In genomic region chr14:73467377-73467776, GRCh38 we compare ENCODE assay signal across 12 cellular contexts. TPM values are rescaled to one million over a fixed set of nuclear protein-coding genes. Genes with fewer than 3 reads are reported as not detected.
A peak's percentile ranks its signal among the peaks of the same experiment; 100 is the strongest.
DNase-seq lines count a peak whose midpoint lies in the region; ATAC-seq and TF ChIP-seq lines count a peak whose summit lies in the region.
"Had no signal": no experiment of that assay in that cellular context is flagged by ENCODE, and none has a peak within 500 bp of the region (broad histone marks: within the 10 kb centered on the region; RNA-seq: fewer than 3 reads in every experiment).

No MANE protein-coding gene starts in this region.

- H3K36me3 Mint-ChIP-seq in MCF 10A (ENCODE audit: insufficient read depth, unreplicated experiment): no peaks in the 10 kb centered on the region
- no peaks in the 10 kb centered on the region for H3K36me3 Mint-ChIP-seq in activated T-cell treated with anti-CD3 and anti-CD28 coated beads, Interleukin-2, amount 50 U/mL, for 24 hours (ENCODE audit: low read depth)
- H3K36me3 Mint-ChIP-seq in stimulated activated effector memory CD8-positive, alpha-beta T cell treated with anti-CD3 and anti-CD28 coated beads, Interleukin-12 subunit alpha, Interleukin-12 subunit beta, amount 100 ng/mL, for 72 hours: peaks cover 5% of the 10 kb centered on the region

- no peaks in the 10 kb centered on the region for H3K79me2 ChIP-seq in mammary epithelial cell (ENCODE audit: insufficient read depth, low read length)

- H3K4me1 ChIP-seq in mammary epithelial cell (ENCODE audit: insufficient read depth, low read length) (peaks cover 27% of the 10 kb centered on the region), lower lobe of right lung (peaks cover 61% of the 10 kb centered on the region), suprapubic skin (peaks cover 17% of the 10 kb centered on the region)

- no peak overlapping the region for H2AFZ ChIP-seq in mammary epithelial cell (ENCODE audit: low read depth, low read length)

- intact Hi-C loops in MCF 10A (cut with micrococcal nuclease): no loop called here
- intact Hi-C loops in mammary epithelial cell (cut with micrococcal nuclease): no loop called here
- intact Hi-C loops in lower lobe of right lung (cut with DNase I): loop anchor here (10.0 kb wide), 1 partner anchor 173 kb away; no protein-coding TSS in a partner anchor

- H3K27ac Mint-ChIP-seq in MCF 10A (ENCODE audit: low read depth, unreplicated experiment): no peak overlapping the region
- H3K27ac Mint-ChIP-seq in activated T-cell treated with anti-CD3 and anti-CD28 coated beads, Interleukin-2, amount 50 U/mL, for 24 hours: peak overlapping the region; percentile 94
- peak overlapping the region; percentile 93 for H3K27ac Mint-ChIP-seq in stimulated activated effector memory CD8-positive, alpha-beta T cell treated with anti-CD3 and anti-CD28 coated beads, Interleukin-12 subunit alpha, Interleukin-12 subunit beta, amount 100 ng/mL, for 72 hours
- H3K27ac Mint-ChIP-seq: progenitor cell of endocrine pancreas had no signal

- H3K4me3 Mint-ChIP-seq in MCF 10A (ENCODE audit: unreplicated experiment): no peak overlapping the region
- peak overlapping the region; percentile 65 for H3K4me3 Mint-ChIP-seq in activated T-cell treated with anti-CD3 and anti-CD28 coated beads, Interleukin-2, amount 50 U/mL, for 24 hours
- peak overlapping the region; percentile 57 for H3K4me3 Mint-ChIP-seq in stimulated activated effector memory CD8-positive, alpha-beta T cell treated with anti-CD3 and anti-CD28 coated beads, Interleukin-12 subunit alpha, Interleukin-12 subunit beta, amount 100 ng/mL, for 72 hours

- WGBS in mammary epithelial cell (ENCODE audit: low coverage, missing lambda C conversion rate): 92% methylated on average over 5 of the region's 5 CpGs
- WGBS in suprapubic skin: 67% methylated on average over 5 of the region's 5 CpGs

- DNase-seq in MCF 10A (ENCODE audit: unreplicated experiment): peak; percentile 45
- no peak for DNase-seq in mammary epithelial cell
- peak; percentile 78 for DNase-seq in activated T-cell treated with anti-CD3 and anti-CD28 coated beads, Interleukin-2, amount 50 U/mL, for 24 hours
- peak; percentile 64 for DNase-seq in lower lobe of right lung
- peak; percentile 41 to 70 for DNase-seq in stimulated activated effector memory CD8-positive, alpha-beta T cell treated with anti-CD3 and anti-CD28 coated beads, Interleukin-12 subunit alpha, Interleukin-12 subunit beta, amount 100 ng/mL, for 72 hours (ENCODE audit: low spot score in 2 of 2)
- DNase-seq in suprapubic skin (ENCODE audit: low spot score in 2 of 2): no peak
- DNase-seq: ACHN, NCI-H1048, Peyer's patch had no signal

- no peak overlapping the region for H3K9ac ChIP-seq in mammary epithelial cell (ENCODE audit: insufficient read depth, low read length)

- H3K4me1 Mint-ChIP-seq in MCF 10A (ENCODE audit: insufficient read depth, unreplicated experiment): peaks cover 13% of the 10 kb centered on the region
- H3K4me1 Mint-ChIP-seq in activated T-cell treated with anti-CD3 and anti-CD28 coated beads, Interleukin-2, amount 50 U/mL, for 24 hours (ENCODE audit: low read depth): peaks cover 60% of the 10 kb centered on the region
- H3K4me1 Mint-ChIP-seq in stimulated activated effector memory CD8-positive, alpha-beta T cell treated with anti-CD3 and anti-CD28 coated beads, Interleukin-12 subunit alpha, Interleukin-12 subunit beta, amount 100 ng/mL, for 72 hours: peaks cover 52% of the 10 kb centered on the region

- H3K4me2 ChIP-seq in mammary epithelial cell (ENCODE audit: insufficient read depth, low read depth, low read length): no peak overlapping the region

- no peaks in the 10 kb centered on the region for H3K27me3 ChIP-seq in mammary epithelial cell (ENCODE audit: insufficient read depth, low read length)
- H3K27me3 ChIP-seq in lower lobe of right lung (ENCODE audit: low read depth): no peaks in the 10 kb centered on the region
- no peaks in the 10 kb centered on the region for H3K27me3 ChIP-seq in suprapubic skin
- H3K27me3 ChIP-seq: Peyer's patch had no signal

- POLR2A ChIA-PET in MCF 10A (lab: Yijun Ruan, JAX): interaction anchor here (0.6 to 1.0 kb wide), 3 partner anchors 149 to 198 kb away, joined by 3 read pairs; no protein-coding TSS in a partner anchor

- H3K9me3 ChIP-seq in mammary epithelial cell (replicated peaks; ENCODE audit: insufficient read depth, low read length): no peaks in the 10 kb centered on the region
- H3K9me3 ChIP-seq in lower lobe of right lung: no peaks in the 10 kb centered on the region
- no peaks in the 10 kb centered on the region for H3K9me3 ChIP-seq in suprapubic skin
- H3K9me3 ChIP-seq: Peyer's patch had no signal

- BruUV-seq in MCF 10A (replicated peaks; lab: Mats Ljungman, UMichigan) (no TSS peak), mammary epithelial cell (replicated peaks; lab: Mats Ljungman, UMichigan) (no TSS peak)

- TF ChIP-seq CTCF in MCF 10A (IDR thresholded peaks at IDR 0.05; ENCODE audit: unreplicated experiment) (no peak), mammary epithelial cell (conservative IDR thresholded peaks at IDR 0.05 in 1 of 2, IDR thresholded peaks at IDR 0.05 in 1 of 2; ENCODE audit: extremely low read depth in 1 of 2, insufficient read depth in 1 of 2, low read depth in 1 of 2, low read length in 2 of 2) (no peak), lower lobe of right lung (IDR thresholded peaks at IDR 0.05) (no peak), suprapubic skin (IDR thresholded peaks at IDR 0.05) (no peak)

- H3K36me3 ChIP-seq in mammary epithelial cell (ENCODE audit: insufficient read depth, low read length) (no peaks in the 10 kb centered on the region), lower lobe of right lung (no peaks in the 10 kb centered on the region), suprapubic skin (no peaks in the 10 kb centered on the region)
- H3K36me3 ChIP-seq: Peyer's patch had no signal

- ATAC-seq in lower lobe of right lung (peak in 1 of 2 donors; percentile 30), HG03354 (IDR thresholded peaks at IDR 0.05; ENCODE audit: poor library complexity, severe bottlenecking, unreplicated experiment) (no peak), GM18517 (IDR thresholded peaks at IDR 0.05; ENCODE audit: unreplicated experiment) (no peak)
- peak; percentile 71 for ATAC-seq in stimulated activated effector memory CD8-positive, alpha-beta T cell treated with anti-CD3 and anti-CD28 coated beads, Interleukin-12 subunit alpha, Interleukin-12 subunit beta, amount 100 ng/mL, for 72 hours

- H3K4me3 ChIP-seq in mammary epithelial cell (replicated peaks in 1 of 3; ENCODE audit: insufficient read depth in 1 of 3, low read depth in 2 of 3, low read length in 3 of 3): no peak overlapping the region
- H3K4me3 ChIP-seq in lower lobe of right lung: no peak overlapping the region
- H3K4me3 ChIP-seq in suprapubic skin: no peak overlapping the region
- H3K4me3 ChIP-seq: Peyer's patch had no signal

- dilution Hi-C loops in mammary epithelial cell (cut with HindIII; ENCODE audit: low sequenced_read_pairs): loop anchor here (5.0 to 25.0 kb wide), 2 partner anchors 75 to 180 kb away; no protein-coding TSS in a partner anchor

- no peaks in the 10 kb centered on the region for H4K20me1 ChIP-seq in mammary epithelial cell (ENCODE audit: insufficient read depth, low read length)

- no peaks in the 10 kb centered on the region for H3K9me3 Mint-ChIP-seq in MCF 10A (ENCODE audit: unreplicated experiment)
- no peaks in the 10 kb centered on the region for H3K9me3 Mint-ChIP-seq in activated T-cell treated with anti-CD3 and anti-CD28 coated beads, Interleukin-2, amount 50 U/mL, for 24 hours
- H3K9me3 Mint-ChIP-seq in stimulated activated effector memory CD8-positive, alpha-beta T cell treated with anti-CD3 and anti-CD28 coated beads, Interleukin-12 subunit alpha, Interleukin-12 subunit beta, amount 100 ng/mL, for 72 hours: no peaks in the 10 kb centered on the region

- H3K27me3 Mint-ChIP-seq in MCF 10A (ENCODE audit: insufficient read depth, unreplicated experiment): no peaks in the 10 kb centered on the region
- no peaks in the 10 kb centered on the region for H3K27me3 Mint-ChIP-seq in activated T-cell treated with anti-CD3 and anti-CD28 coated beads, Interleukin-2, amount 50 U/mL, for 24 hours
- H3K27me3 Mint-ChIP-seq: progenitor cell of endocrine pancreas had no signal

- no peak for TF ChIP-seq EP300 in suprapubic skin (IDR thresholded peaks at IDR 0.05)

- no peak overlapping the region for H3K27ac ChIP-seq in mammary epithelial cell (ENCODE audit: insufficient read depth, low read depth, low read length)
- H3K27ac ChIP-seq in lower lobe of right lung: peak overlapping the region; percentile 74
- H3K27ac ChIP-seq in suprapubic skin: no peak overlapping the region

- in situ Hi-C loops in mammary epithelial cell (cut with MboI; ENCODE audit: low sequenced_read_pairs in 2 of 2): loop anchor here in 1 of 2 donors (5.0 kb wide), 1 partner anchor 170 kb away; no protein-coding TSS in a partner anchor

- CTCF ChIA-PET in MCF 10A (lab: Yijun Ruan, JAX) (interaction anchor here (0.9 to 1.3 kb wide), 3 partner anchors 172 to 294 kb away, joined by 3 to 5 read pairs (median 3); no protein-coding TSS in a partner anchor), mammary epithelial cell (lab: Charles Lee; ENCODE audit: low non-redundant PET) (interaction anchor here (0.6 kb wide), 1 partner anchor 9 kb away, joined by 4 read pairs; no protein-coding TSS in a partner anchor)

- no peak for TF ChIP-seq POLR2A in suprapubic skin (IDR thresholded peaks at IDR 0.05)

RNA-seq across cellular contexts. Expression of gene NUMB, which starts 9.0 kb away (rescaled TPM):
- 81.5 and 88.5 TPM in 2 replicates for total RNA-seq in MCF 10A (2022)
- 100 to 1,000 TPM in 1 of 2 donors, 10 to 100 TPM in 1; 57.2 to 104 TPM for total RNA-seq in mammary epithelial cell
- 89.1 TPM for polyA plus RNA-seq in mammary epithelial cell
- 125 TPM for polyA minus RNA-seq in mammary epithelial cell
- 126 TPM for total RNA-seq in lower lobe of right lung
- 10 to 100 TPM; 43.1 to 83.4 (median 50.2) TPM for total RNA-seq in suprapubic skin

RNA-seq across cellular contexts. Expression of gene RIOX1, which starts 23.4 kb away (rescaled TPM):
- total RNA-seq in MCF 10A (2022): 12.3 and 12.4 TPM in 2 replicates
- total RNA-seq in mammary epithelial cell: 10 to 100 TPM; 14.8 to 26.3 TPM
- polyA plus RNA-seq in mammary epithelial cell: 15.8 TPM
- 12.0 TPM for polyA minus RNA-seq in mammary epithelial cell
- total RNA-seq in lower lobe of right lung: 12.9 TPM
- 10 to 100 TPM; 12.2 to 16.5 (median 14.0) TPM for total RNA-seq in suprapubic skin

Comparison
In these comparisons a context has a peak if more than half of its experiments do, and no peak if none do; other contexts are left out.
1. DNase-seq: peak in MCF 10A (single experiment), activated T-cell treated with anti-CD3 and anti-CD28 coated beads, Interleukin-2, amount 50 U/mL, for 24 hours (single experiment), lower lobe of right lung (single experiment) and stimulated activated effector memory CD8-positive, alpha-beta T cell treated with anti-CD3 and anti-CD28 coated beads, Interleukin-12 subunit alpha, Interleukin-12 subunit beta, amount 100 ng/mL, for 72 hours (2 of 2); none in mammary epithelial cell (single experiment) and suprapubic skin (0 of 2).